ENCODE assay signal across 1 cellular context in the genomic region with DNA sequence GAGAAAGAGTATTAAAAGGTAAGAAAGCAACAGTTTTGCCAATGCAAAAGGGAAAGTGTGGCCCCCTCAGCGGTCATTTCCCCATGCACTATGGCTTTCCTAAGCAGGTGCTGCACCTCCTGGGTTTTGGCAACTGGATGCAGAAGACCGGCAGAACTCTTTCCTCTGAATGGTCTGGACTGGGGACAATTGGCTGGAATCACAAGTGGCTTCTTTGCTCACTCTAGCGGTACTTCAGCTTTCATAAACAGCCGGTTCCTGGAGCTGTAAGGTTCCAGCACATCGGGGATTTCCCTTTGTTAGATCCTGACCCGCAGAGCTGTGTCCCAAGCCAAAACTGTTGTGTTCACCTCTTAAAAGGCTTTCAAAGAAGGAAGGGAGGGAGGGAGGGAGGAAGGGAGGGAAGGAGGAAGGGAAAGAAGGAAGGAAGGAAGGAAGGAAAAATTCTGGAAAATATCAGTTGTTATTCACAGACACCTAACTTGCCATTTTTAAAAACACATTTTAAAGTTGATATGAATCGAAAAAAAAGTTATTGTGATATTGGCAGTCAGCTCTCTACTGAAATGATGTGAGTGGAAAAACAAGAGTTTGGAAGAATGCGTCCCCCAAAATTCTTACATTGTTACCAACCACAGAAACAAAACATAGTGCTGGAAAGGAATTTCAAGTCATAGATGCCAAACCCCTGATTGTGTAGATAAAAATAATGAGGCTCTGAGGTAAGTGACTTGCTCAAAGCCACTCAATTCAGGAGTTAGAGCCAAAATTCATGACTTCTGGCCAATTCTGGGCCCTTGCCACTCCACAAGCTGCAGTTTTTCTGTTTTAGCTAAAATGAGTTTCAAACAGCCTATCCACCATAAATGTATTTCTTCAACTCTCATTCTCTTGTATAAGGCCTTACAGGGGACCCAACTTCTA.
TF ChIP-seq lines count a peak whose summit lies in the region.

No MANE protein-coding gene starts in this region.

TF ChIP-seq in SK-N-SH, 30 proteins besides CTCF, POLR2A, EP300 and RAD21 (continued from another document):
- TF ChIP-seq REST (IDR thresholded peaks at IDR 0.05; ENCODE audit: low read depth, low read length) (no peak), GABPA (IDR thresholded peaks at IDR 0.05; ENCODE audit: low read depth) (no peak; the same call in 1 of the 2 replicates), TCF12 (IDR thresholded peaks at IDR 0.05) (peak; percentile 93), RFX5 (IDR thresholded peaks at IDR 0.05; ENCODE audit: low read length) (no peak), NFIC (IDR thresholded peaks at IDR 0.05; ENCODE audit: borderline replicate concordance) (peak; percentile 99), PBX3 (IDR thresholded peaks at IDR 0.05) (peak; percentile 81), YY1 (IDR thresholded peaks at IDR 0.05; ENCODE audit: low read depth) (peak; percentile 26; the same call in 1 of the 2 replicates), SIN3A (IDR thresholded peaks at IDR 0.05; ENCODE audit: borderline replicate concordance, low read depth, low read length) (peak; percentile 84; the same call in 1 of the 2 replicates)
